8 cellular contexts compared by ENCODE assay signal in genomic region chr6:13302751-13303667, GRCh38. TPM values are rescaled to one million over a fixed set of nuclear protein-coding genes. Genes with fewer than 3 reads are reported as not detected.
A peak's percentile ranks its signal among the peaks of the same experiment; 100 is the strongest.
DNase-seq lines count a peak whose midpoint lies in the region; ATAC-seq and TF ChIP-seq lines count a peak whose summit lies in the region.

No MANE protein-coding gene starts in this region.

- H3K4me1 Mint-ChIP-seq in activated CD4-positive, alpha-beta T cell treated with anti-CD3 and anti-CD28 coated beads for 36 hours = peaks cover 41% of the 10 kb centered on the region

- H3K4me1 ChIP-seq in psoas muscle = peaks cover 20% of the 10 kb centered on the region

- H3K4me3 ChIP-seq in psoas muscle = peak overlapping the region; percentile 24

- POLR2A ChIA-PET in activated CD4-positive, alpha-beta T cell treated with anti-CD3 and anti-CD28 coated beads for 36 hours (lab: Charles Lee) = interaction anchor here (0.6 to 1.4 kb wide), 6 partner anchors 20 to 1062 kb away, joined by 3 to 9 read pairs (median 3); partner anchors contain the start of gene TBC1D7

- intact Hi-C loops in activated CD4-positive, alpha-beta T cell treated with anti-CD3 and anti-CD28 coated beads for 36 hours (cut with DNase I, micrococcal nuclease) = loop anchor here (1.0 to 5.0 kb wide), 7 partner anchors 25 to 271 kb away; partner anchors contain the start of genes TBC1D7 (in 2 of the 2) and SIRT5 (in 1 of the 2)
- intact Hi-C loops in head of caudate nucleus (cut with DNase I) (no loop called here), psoas muscle (cut with DNase I) (no loop called here)

- H3K27me3 Mint-ChIP-seq in activated CD4-positive, alpha-beta T cell treated with anti-CD3 and anti-CD28 coated beads for 36 hours = no peaks in the 10 kb centered on the region

- peak overlapping the region; percentile 94 for H3K27ac Mint-ChIP-seq in activated CD4-positive, alpha-beta T cell treated with anti-CD3 and anti-CD28 coated beads for 36 hours
- H3K27ac Mint-ChIP-seq in activated naive CD4-positive, alpha-beta T cell treated with anti-CD3 and anti-CD28 coated beads, Interleukin-2, amount 50 U/mL, for 72 hours = peak overlapping the region; percentile 89 to 98

- peaks cover 2% of the 10 kb centered on the region for H3K9me3 Mint-ChIP-seq in activated CD4-positive, alpha-beta T cell treated with anti-CD3 and anti-CD28 coated beads for 36 hours (ENCODE audit: low read depth)
- peaks cover 0 to 5% of the 10 kb centered on the region in 2 donors for H3K9me3 Mint-ChIP-seq in activated naive CD4-positive, alpha-beta T cell treated with anti-CD3 and anti-CD28 coated beads, Interleukin-2, amount 50 U/mL, for 72 hours

- H3K4me3 Mint-ChIP-seq in activated CD4-positive, alpha-beta T cell treated with anti-CD3 and anti-CD28 coated beads for 36 hours = no peak overlapping the region

- H3K36me3 Mint-ChIP-seq in activated CD4-positive, alpha-beta T cell treated with anti-CD3 and anti-CD28 coated beads for 36 hours (ENCODE audit: low read depth) = peaks cover 65% of the 10 kb centered on the region
- H3K36me3 Mint-ChIP-seq in activated naive CD4-positive, alpha-beta T cell treated with anti-CD3 and anti-CD28 coated beads, Interleukin-2, amount 50 U/mL, for 72 hours = peaks cover 34 to 39% of the 10 kb centered on the region in 2 donors

- peak; percentile 79 for DNase-seq in activated CD4-positive, alpha-beta T cell treated with anti-CD3 and anti-CD28 coated beads for 36 hours
- DNase-seq in activated CD4-positive, alpha-beta T cell treated with anti-CD3 and anti-CD28 coated beads, Interleukin-2, amount 50 U/mL, for 1 hour = no peak
- DNase-seq in NCI-H69 (lab: John Stamatoyannopoulos, UW) (peak; percentile 71), head of caudate nucleus (peak in 39 of 42 donors; percentile 35 to 89 (median 59)), psoas muscle (peak; percentile 51 to 69), DMS 273 (lab: John Stamatoyannopoulos, UW; ENCODE audit: unreplicated experiment) (no peak)
- peak; percentile 66 to 76 for DNase-seq in activated naive CD4-positive, alpha-beta T cell treated with anti-CD3 and anti-CD28 coated beads, Interleukin-2, amount 50 U/mL, for 72 hours (ENCODE audit: low spot score in 2 of 2)

- H3K27me3 ChIP-seq in psoas muscle (ENCODE audit: insufficient read depth in 3 of 3, low read length in 2 of 3) = no peaks in the 10 kb centered on the region

- WGBS in psoas muscle, 3 donors = 61 to 68% (median 63%) methylated on average over 17 of the region's 17 CpGs

- ATAC-seq in activated CD4-positive, alpha-beta T cell treated with anti-CD3 and anti-CD28 coated beads for 36 hours = peak; percentile 95
- ATAC-seq in HG02759 (IDR thresholded peaks at IDR 0.05; ENCODE audit: unreplicated experiment) (peak; percentile 81), psoas muscle (peak; percentile 53 to 81 (median 72))
- peak; percentile 96 to 97 for ATAC-seq in activated naive CD4-positive, alpha-beta T cell treated with anti-CD3 and anti-CD28 coated beads, Interleukin-2, amount 50 U/mL, for 72 hours

- H3K9me3 ChIP-seq in psoas muscle = no peaks in the 10 kb centered on the region

- H3K27ac ChIP-seq in psoas muscle = peak overlapping the region; percentile 46

- CTCF ChIA-PET in activated CD4-positive, alpha-beta T cell treated with anti-CD3 and anti-CD28 coated beads for 36 hours (lab: Charles Lee) = interaction anchor here (0.6 to 1.8 kb wide), 6 partner anchors 25 to 289 kb away, joined by 3 to 9 read pairs (median 3); partner anchors contain the start of genes GFOD1 and TBC1D7

- TF ChIP-seq CTCF in psoas muscle (IDR thresholded peaks at IDR 0.05) = no peak

- peaks cover 0 to 39% of the 10 kb centered on the region in 2 donors for H3K36me3 ChIP-seq in psoas muscle (ENCODE audit: insufficient read depth in 1 of 2, low read depth in 1 of 2)

RNA-seq across cellular contexts. Expression of gene TBC1D7, which starts 25.3 kb away (rescaled TPM):
- total RNA-seq in activated CD4-positive, alpha-beta T cell treated with anti-CD3 and anti-CD28 coated beads for 36 hours = 10 to 100 TPM; 13.8 to 16.4 TPM
- total RNA-seq in activated naive CD4-positive, alpha-beta T cell treated with anti-CD3 and anti-CD28 coated beads, Interleukin-2, amount 50 U/mL, for 72 hours = 10 to 100 TPM; 13.2 to 30.9 TPM
- 10 to 100 TPM in 3 of 4 donors, 1 to 10 TPM in 1; 9.4 to 12.0 (median 10.3) TPM for total RNA-seq in psoas muscle
- 10 to 100 TPM; 14.8 to 19.4 (median 17.4) TPM for polyA plus RNA-seq in psoas muscle

Comparison
In these comparisons a context has a peak if more than half of its experiments do, and no peak if none do; other contexts are left out.
1. DNase-seq: peak in activated CD4-positive, alpha-beta T cell treated with anti-CD3 and anti-CD28 coated beads for 36 hours (single experiment), NCI-H69 (single experiment), activated naive CD4-positive, alpha-beta T cell treated with anti-CD3 and anti-CD28 coated beads, Interleukin-2, amount 50 U/mL, for 72 hours (2 of 2), head of caudate nucleus (39 of 42) and psoas muscle (2 of 2); none in activated CD4-positive, alpha-beta T cell treated with anti-CD3 and anti-CD28 coated beads, Interleukin-2, amount 50 U/mL, for 1 hour (single experiment) and DMS 273 (single experiment).
2. intact Hi-C loops: an anchor here in activated CD4-positive, alpha-beta T cell treated with anti-CD3 and anti-CD28 coated beads for 36 hours (1.0 to 5.0 kb wide); none called in head of caudate nucleus and psoas muscle.
3. Peak in every context shown above with its lines, with median percentiles within 50 percentile points of each other: ATAC-seq.